Comparison of ENCODE assay signal across 8 cellular contexts in the genomic region with DNA sequence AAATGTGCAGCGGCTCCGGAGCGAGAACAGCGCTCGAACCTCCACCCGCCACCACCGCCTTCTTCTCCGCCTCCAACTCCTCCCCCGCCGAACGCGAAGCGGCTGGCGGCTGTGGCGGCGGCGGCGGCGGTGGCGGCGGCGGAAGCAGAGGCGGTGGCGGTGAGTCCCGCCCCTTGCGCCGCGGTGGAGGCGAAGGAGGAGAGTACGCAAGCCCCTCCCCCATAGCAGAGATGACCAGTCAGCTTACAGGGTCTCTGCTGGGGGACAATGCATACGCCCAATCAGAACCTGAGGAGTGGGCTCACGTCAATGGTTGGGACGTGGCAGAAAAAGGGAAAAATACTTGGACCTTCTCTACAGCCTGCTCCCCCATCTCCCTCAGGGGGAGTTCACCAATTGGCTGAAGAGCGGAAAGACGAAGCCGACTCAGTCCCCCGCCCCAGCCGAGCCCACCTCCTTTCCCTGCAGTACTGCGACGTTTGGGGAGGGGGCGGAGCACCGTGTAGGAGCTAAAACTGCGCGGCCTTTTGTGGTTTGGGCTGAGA. TPM values are rescaled to one million over a fixed set of nuclear protein-coding genes. Genes with fewer than 3 reads are reported as not detected.
A peak's percentile ranks its signal among the peaks of the same experiment; 100 is the strongest.
DNase-seq lines count a peak whose midpoint lies in the region; ATAC-seq and TF ChIP-seq lines count a peak whose summit lies in the region.

A gene with protein sequence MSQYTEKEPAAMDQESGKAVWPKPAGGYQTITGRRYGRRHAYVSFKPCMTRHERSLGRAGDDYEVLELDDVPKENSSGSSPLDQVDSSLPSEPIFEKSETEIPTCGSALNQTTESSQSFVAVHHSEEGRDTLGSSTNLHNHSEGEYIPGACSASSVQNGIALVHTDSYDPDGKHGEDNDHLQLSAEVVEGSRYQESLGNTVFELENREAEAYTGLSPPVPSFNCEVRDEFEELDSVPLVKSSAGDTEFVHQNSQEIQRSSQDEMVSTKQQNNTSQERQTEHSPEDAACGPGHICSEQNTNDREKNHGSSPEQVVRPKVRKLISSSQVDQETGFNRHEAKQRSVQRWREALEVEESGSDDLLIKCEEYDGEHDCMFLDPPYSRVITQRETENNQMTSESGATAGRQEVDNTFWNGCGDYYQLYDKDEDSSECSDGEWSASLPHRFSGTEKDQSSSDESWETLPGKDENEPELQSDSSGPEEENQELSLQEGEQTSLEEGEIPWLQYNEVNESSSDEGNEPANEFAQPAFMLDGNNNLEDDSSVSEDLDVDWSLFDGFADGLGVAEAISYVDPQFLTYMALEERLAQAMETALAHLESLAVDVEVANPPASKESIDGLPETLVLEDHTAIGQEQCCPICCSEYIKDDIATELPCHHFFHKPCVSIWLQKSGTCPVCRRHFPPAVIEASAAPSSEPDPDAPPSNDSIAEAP (minus strand): TSS at position 131 of the 545 bp plus-strand sequence. CDS start 26,541 bp downstream, outside the sequence.

- H3K4me1 Mint-ChIP-seq in osteocyte (ENCODE audit: unreplicated experiment) = peaks cover 56% of the 10 kb centered on the region

- H3K9me3 Mint-ChIP-seq in osteocyte (ENCODE audit: unreplicated experiment) = no peaks in the 10 kb centered on the region

- peak within 1 kb of the TSS; percentile 99 for H3K27ac Mint-ChIP-seq in osteocyte (ENCODE audit: unreplicated experiment)

- WGBS in thymus = under 1% methylated on average over 44 of the region's 44 CpGs

- ATAC-seq in HG02759 (IDR thresholded peaks at IDR 0.05; ENCODE audit: unreplicated experiment) = peak; percentile 80

- intact Hi-C loops in head of caudate nucleus (cut with DNase I) = loop anchor here (5.0 kb wide), 2 partner anchors 42 to 57 kb away; no protein-coding TSS in a partner anchor

- no peaks in the 10 kb centered on the region for H3K36me3 ChIP-seq in thymus (ENCODE audit: control insufficient read depth, insufficient read depth)

- H3K9me3 ChIP-seq in thymus (ENCODE audit: control insufficient read depth) = no peaks in the 10 kb centered on the region

- H3K27ac ChIP-seq in thymus (ENCODE audit: low read depth) = peak within 1 kb of the TSS; percentile 97

- H3K4me3 ChIP-seq in GM12864 (ENCODE audit: low read depth, low read length) (peak within 1 kb of the TSS; percentile 87), thymus (ENCODE audit: low read length) (peak within 1 kb of the TSS; percentile 76)

- H3K4me3 Mint-ChIP-seq in osteocyte (ENCODE audit: unreplicated experiment) = peak within 1 kb of the TSS; percentile 94

- DNase-seq in GM12864 (ENCODE audit: low read depth) (peak; percentile 100), NCI-H1417 (lab: John Stamatoyannopoulos, UW) (peak; percentile 95 to 100 (median 99)), SW 1271 (lab: John Stamatoyannopoulos, UW) (peak; percentile 100), head of caudate nucleus (peak; percentile 93 to 100 (median 98)), osteocyte (ENCODE audit: extremely low spot score, unreplicated experiment) (peak; percentile 100)
- DNase-seq in activated naive CD8-positive, alpha-beta T cell treated with anti-CD3 and anti-CD28 coated beads, Interleukin-2, amount 50 U/mL, for 16 hours (ENCODE audit: low read depth, low spot score) = peak; percentile 90

- H3K27me3 ChIP-seq in thymus (ENCODE audit: control insufficient read depth, insufficient read depth) = no peaks in the 10 kb centered on the region

- no peaks in the 10 kb centered on the region for H3K4me1 ChIP-seq in thymus (ENCODE audit: control insufficient read depth, insufficient read depth, low read length)

- H3K27me3 Mint-ChIP-seq in osteocyte (ENCODE audit: unreplicated experiment) = no peaks in the 10 kb centered on the region

- TF ChIP-seq CTCF in GM12864 (IDR thresholded peaks at IDR 0.05; ENCODE audit: low read depth, low read length, missing control alignments) = no peak
- TF ChIP-seq CTCF in osteocyte (IDR thresholded peaks at IDR 0.05) = peak; percentile 46

- peaks cover 5% of the 10 kb centered on the region for H3K36me3 Mint-ChIP-seq in osteocyte (ENCODE audit: unreplicated experiment)

RNA-seq across cellular contexts. Expression of the gene that starts here (rescaled TPM):
- total RNA-seq in osteocyte = 102 and 104 TPM in 2 replicates
- 47.3 TPM for polyA plus RNA-seq in thymus

Comparison
In these comparisons a context has a peak if more than half of its experiments do, and no peak if none do; other contexts are left out.
1. Peak in every context shown above with its lines: DNase-seq, ATAC-seq, H3K4me3 ChIP-seq and H3K27ac ChIP-seq.